In the genomic region with DNA sequence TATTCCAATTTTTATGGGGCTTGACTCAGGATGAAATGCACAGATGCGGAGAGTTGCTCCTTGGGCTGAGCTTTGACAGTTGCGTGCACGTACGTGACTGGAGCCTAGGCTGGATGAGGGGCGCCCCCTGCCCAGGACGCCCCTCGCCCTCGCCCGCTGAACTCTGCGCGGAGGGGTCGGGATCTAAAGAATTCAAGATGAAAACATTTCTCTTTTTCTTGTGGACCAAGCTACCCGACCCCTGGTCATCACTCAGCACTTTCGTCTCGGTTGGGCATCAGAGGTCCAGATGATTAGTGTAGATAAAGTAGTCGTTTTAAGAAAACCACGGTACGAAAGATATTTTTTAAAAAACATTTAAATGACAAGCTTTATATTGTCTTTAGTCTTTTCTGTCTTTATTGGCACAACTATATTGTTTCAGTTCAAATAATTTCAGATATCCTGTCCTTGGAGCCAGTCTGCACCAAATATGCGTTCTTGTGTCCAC, we compare ENCODE assay signal across 8 cellular contexts. TPM values are rescaled to one million over a fixed set of nuclear protein-coding genes. Genes with fewer than 3 reads are reported as not detected.
DNase-seq lines count a peak whose midpoint lies in the region; ATAC-seq and TF ChIP-seq lines count a peak whose summit lies in the region.

No MANE protein-coding gene starts in this region.

- no peaks in the 10 kb centered on the region for H3K27me3 ChIP-seq in hepatocyte

- peaks cover 1% of the 10 kb centered on the region for H3K36me3 Mint-ChIP-seq in activated T-cell treated with anti-CD3 and anti-CD28 coated beads, Interleukin-2, amount 50 U/mL, for 4 hours (ENCODE audit: insufficient read depth)
- H3K36me3 Mint-ChIP-seq in stimulated activated effector memory CD8-positive, alpha-beta T cell treated with anti-CD3 and anti-CD28 coated beads, Interleukin-12 subunit alpha, Interleukin-12 subunit beta, amount 100 ng/mL, for 72 hours = no peaks in the 10 kb centered on the region

- H3K79me2 ChIP-seq in hepatocyte = peaks cover 9% of the 10 kb centered on the region

- 9% methylated on average over 19 of the region's 19 CpGs for WGBS in hepatocyte (ENCODE audit: low lambda C conversion rate, missing lambda C conversion rate)

- no peaks in the 10 kb centered on the region for H4K20me1 ChIP-seq in hepatocyte (ENCODE audit: insufficient read depth, poor library complexity, severe bottlenecking)

- H3K36me3 ChIP-seq in hepatocyte (replicated peaks; ENCODE audit: insufficient read depth, low read depth) = no peaks in the 10 kb centered on the region

- H3K27ac ChIP-seq in hepatocyte = peak overlapping the region; percentile 64

- H3K4me1 ChIP-seq in hepatocyte (ENCODE audit: insufficient read depth) = peaks cover 5% of the 10 kb centered on the region

- peak overlapping the region; percentile 60 for H3K27ac Mint-ChIP-seq in stimulated activated effector memory CD8-positive, alpha-beta T cell treated with anti-CD3 and anti-CD28 coated beads, Interleukin-12 subunit alpha, Interleukin-12 subunit beta, amount 100 ng/mL, for 72 hours

- peaks cover 24% of the 10 kb centered on the region for H3K4me1 Mint-ChIP-seq in activated T-cell treated with anti-CD3 and anti-CD28 coated beads, Interleukin-2, amount 50 U/mL, for 4 hours (ENCODE audit: low read depth)
- H3K4me1 Mint-ChIP-seq in stimulated activated effector memory CD8-positive, alpha-beta T cell treated with anti-CD3 and anti-CD28 coated beads, Interleukin-12 subunit alpha, Interleukin-12 subunit beta, amount 100 ng/mL, for 72 hours = peaks cover 19% of the 10 kb centered on the region

- no peak for TF ChIP-seq CTCF in hepatocyte (IDR thresholded peaks at IDR 0.05; ENCODE audit: poor library complexity)

- peak overlapping the region; percentile 73 for H3K4me3 ChIP-seq in hepatocyte

- H3K27me3 Mint-ChIP-seq in activated T-cell treated with anti-CD3 and anti-CD28 coated beads, Interleukin-2, amount 50 U/mL, for 4 hours (ENCODE audit: low read depth) = peaks cover 6% of the 10 kb centered on the region

- ATAC-seq in HG02642 (IDR thresholded peaks at IDR 0.05; ENCODE audit: poor library complexity, unreplicated experiment) = peak; percentile 9
- no peak for ATAC-seq in activated T-cell treated with anti-CD3 and anti-CD28 coated beads, Interleukin-2, amount 50 U/mL, for 4 hours
- ATAC-seq in stimulated activated effector memory CD8-positive, alpha-beta T cell treated with anti-CD3 and anti-CD28 coated beads, Interleukin-12 subunit alpha, Interleukin-12 subunit beta, amount 100 ng/mL, for 72 hours = no peak

- peak overlapping the region; percentile 89 for H3K4me3 Mint-ChIP-seq in activated T-cell treated with anti-CD3 and anti-CD28 coated beads, Interleukin-2, amount 50 U/mL, for 4 hours
- peak overlapping the region; percentile 74 for H3K4me3 Mint-ChIP-seq in stimulated activated effector memory CD8-positive, alpha-beta T cell treated with anti-CD3 and anti-CD28 coated beads, Interleukin-12 subunit alpha, Interleukin-12 subunit beta, amount 100 ng/mL, for 72 hours

- peak; percentile 48 for DNase-seq in D341Med (ENCODE audit: low spot score)
- no peak for DNase-seq in activated T-cell treated with anti-CD3 and anti-CD28 coated beads, Interleukin-2, amount 50 U/mL, for 4 hours
- no peak for DNase-seq in hepatocyte (ENCODE audit: low spot score)
- no peak for DNase-seq in stimulated activated effector memory CD8-positive, alpha-beta T cell treated with anti-CD3 and anti-CD28 coated beads, Interleukin-12 subunit alpha, Interleukin-12 subunit beta, amount 100 ng/mL, for 72 hours (ENCODE audit: low spot score in 2 of 2)
- DNase-seq in ureter (ENCODE audit: low spot score) = no peak
- no peak for DNase-seq in SIG-M5 treated with dmso at 0.1 percent for 504 hours (lab: John Stamatoyannopoulos, UW; ENCODE audit: unreplicated experiment)
- DNase-seq in NCI-H446 (lab: John Stamatoyannopoulos, UW) = no peak

- peak overlapping the region; percentile 71 for H2AFZ ChIP-seq in hepatocyte

- peak overlapping the region; percentile 91 for H3K4me2 ChIP-seq in hepatocyte

- H3K9me2 ChIP-seq in hepatocyte (replicated peaks; ENCODE audit: insufficient read depth) = no peaks in the 10 kb centered on the region

- no peaks in the 10 kb centered on the region for H3K9me3 ChIP-seq in hepatocyte (ENCODE audit: low read depth)

- H3K9me3 Mint-ChIP-seq in activated T-cell treated with anti-CD3 and anti-CD28 coated beads, Interleukin-2, amount 50 U/mL, for 4 hours = no peaks in the 10 kb centered on the region
- H3K9me3 Mint-ChIP-seq in stimulated activated effector memory CD8-positive, alpha-beta T cell treated with anti-CD3 and anti-CD28 coated beads, Interleukin-12 subunit alpha, Interleukin-12 subunit beta, amount 100 ng/mL, for 72 hours = no peaks in the 10 kb centered on the region

RNA-seq across cellular contexts. Expression of a gene that starts 0.7 kb away (rescaled TPM):
- 10 to 100 TPM; 42.9 to 50.7 (median 47.4) TPM for total RNA-seq in activated T-cell treated with anti-CD3 and anti-CD28 coated beads, Interleukin-2, amount 50 U/mL, for 4 hours
- total RNA-seq in hepatocyte (33.2 and 40.1 TPM in 2 replicates), ureter (30.6 TPM)
- 30.1 and 32.9 TPM in 2 replicates for polyA plus RNA-seq in hepatocyte

RNA-seq across cellular contexts. Expression of a gene that starts 21.4 kb away (rescaled TPM):
- total RNA-seq in activated T-cell treated with anti-CD3 and anti-CD28 coated beads, Interleukin-2, amount 50 U/mL, for 4 hours = 10 to 100 TPM; 61.3 to 65.5 (median 61.6) TPM
- total RNA-seq in hepatocyte = 125 and 144 TPM in 2 replicates
- polyA plus RNA-seq in hepatocyte = 131 and 132 TPM in 2 replicates
- total RNA-seq in ureter = 59.4 TPM
